In the genomic region with DNA sequence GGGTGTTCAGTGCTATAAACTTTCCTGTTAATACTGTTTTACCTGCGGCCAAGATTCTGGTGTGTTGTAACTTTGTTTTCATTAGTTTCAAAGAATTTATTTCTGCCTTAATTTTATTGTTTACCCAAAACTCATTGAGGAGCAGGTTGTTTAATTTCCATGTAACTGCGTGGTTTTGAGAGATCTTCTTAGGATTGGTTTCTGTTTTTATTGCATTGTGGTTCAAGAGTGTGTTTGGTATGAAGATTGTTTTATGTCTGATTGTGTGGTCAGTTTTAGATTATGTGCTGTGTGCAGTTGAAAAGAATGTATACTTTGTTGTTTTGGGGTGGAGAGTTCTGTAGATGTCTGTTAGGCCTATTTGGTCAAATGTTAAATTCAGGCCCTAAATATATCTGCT, we compare ENCODE assay signal across 8 cellular contexts.
"Had no signal": no experiment of that assay in that cellular context is flagged by ENCODE, and none has a peak within 500 bp of the region (broad histone marks: within the 10 kb centered on the region; RNA-seq: fewer than 3 reads in every experiment).

No MANE protein-coding gene starts in this region.

- H3K4me3 ChIP-seq: GM12878 had no signal

- FAIRE-seq: G401.6, GM12878, GM12891, GM12892, GM18507, GM19239 had no signal

- DNase-seq: GDM1, GF-D8 had no signal
